In the genomic region with DNA sequence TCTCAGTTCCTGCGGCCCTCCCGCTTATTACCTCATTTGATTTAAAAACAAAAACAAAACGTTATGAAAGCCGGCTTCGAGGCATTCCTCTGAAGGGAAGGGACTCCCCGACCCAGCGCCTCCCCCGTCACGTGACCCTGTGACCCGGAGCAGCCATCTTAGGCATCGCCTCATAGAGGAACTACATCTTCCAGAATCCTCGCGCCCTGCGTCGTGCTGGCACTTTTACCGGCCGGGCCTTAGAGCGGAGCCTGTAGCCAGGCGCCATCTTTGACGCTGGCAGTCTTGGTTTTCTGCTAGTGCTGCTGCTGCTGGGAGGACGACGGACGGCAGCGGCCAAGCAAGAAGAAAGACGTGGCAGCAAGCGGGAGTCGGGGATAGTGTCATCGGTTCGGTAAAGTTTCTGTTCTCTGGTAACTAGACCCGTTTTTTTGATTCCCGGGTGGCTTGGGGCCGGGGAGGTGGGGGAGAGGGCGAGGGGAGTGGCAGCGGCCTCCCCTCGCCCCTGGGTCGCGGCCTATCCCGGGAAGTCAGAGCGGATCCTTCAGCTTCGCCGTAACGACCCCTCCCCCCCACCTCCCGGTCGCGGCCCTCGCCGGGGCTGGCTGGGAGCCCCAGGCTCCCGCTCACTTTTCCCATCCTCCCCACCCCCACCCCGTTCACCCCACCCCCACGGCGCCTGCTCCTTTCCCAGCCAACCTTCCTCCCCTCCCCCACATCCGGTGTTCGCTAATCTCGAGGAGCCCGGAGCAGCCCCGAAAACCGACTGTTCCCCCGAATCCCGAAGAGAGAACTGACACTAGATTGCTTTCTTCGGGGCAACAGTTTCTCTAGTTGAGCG, we compare ENCODE assay signal across 1 cellular context.
A peak's percentile ranks its signal among the peaks of the same experiment; 100 is the strongest.
TF ChIP-seq lines count a peak whose summit lies in the region.

A gene with protein sequence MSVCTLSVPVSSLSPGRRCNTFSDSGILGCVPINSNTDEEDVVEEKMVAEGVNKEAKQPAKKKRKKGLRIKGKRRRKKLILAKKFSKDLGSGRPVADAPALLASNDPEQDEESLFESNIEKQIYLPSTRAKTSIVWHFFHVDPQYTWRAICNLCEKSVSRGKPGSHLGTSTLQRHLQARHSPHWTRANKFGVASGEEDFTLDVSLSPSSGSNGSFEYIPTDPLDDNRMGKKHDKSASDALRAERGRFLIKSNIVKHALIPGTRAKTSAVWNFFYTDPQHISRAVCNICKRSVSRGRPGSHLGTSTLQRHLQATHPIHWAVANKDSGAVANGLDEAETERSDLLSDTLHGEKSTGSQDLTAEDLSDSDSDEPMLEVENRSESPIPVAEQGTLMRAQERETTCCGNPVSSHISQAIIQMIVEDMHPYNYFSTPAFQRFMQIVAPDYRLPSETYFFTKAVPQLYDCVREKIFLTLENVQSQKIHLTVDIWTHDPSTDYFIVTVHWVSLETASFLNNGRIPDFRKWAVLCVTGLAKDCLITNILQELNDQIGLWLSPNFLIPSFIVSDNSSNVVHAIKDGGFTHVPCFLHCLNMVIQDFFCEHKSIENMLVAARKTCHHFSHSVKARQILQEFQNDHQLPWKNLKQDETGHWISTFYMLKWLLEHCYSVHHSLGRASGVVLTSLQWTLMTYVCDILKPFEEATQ (N-terminal part only) (plus strand): TSS at position 242 of the 841 bp plus-strand sequence. CDS start 1,900 bp downstream, outside the sequence.
Gene ZC3H11A (plus strand): TSS at position 242 of the 841 bp plus-strand sequence. CDS start 21,448 bp downstream, outside the sequence.

TF ChIP-seq in K562, 482 proteins besides CTCF, POLR2A, EP300 and RAD21 (continued from another document and continues in another):
- TF ChIP-seq, protein P1, sequence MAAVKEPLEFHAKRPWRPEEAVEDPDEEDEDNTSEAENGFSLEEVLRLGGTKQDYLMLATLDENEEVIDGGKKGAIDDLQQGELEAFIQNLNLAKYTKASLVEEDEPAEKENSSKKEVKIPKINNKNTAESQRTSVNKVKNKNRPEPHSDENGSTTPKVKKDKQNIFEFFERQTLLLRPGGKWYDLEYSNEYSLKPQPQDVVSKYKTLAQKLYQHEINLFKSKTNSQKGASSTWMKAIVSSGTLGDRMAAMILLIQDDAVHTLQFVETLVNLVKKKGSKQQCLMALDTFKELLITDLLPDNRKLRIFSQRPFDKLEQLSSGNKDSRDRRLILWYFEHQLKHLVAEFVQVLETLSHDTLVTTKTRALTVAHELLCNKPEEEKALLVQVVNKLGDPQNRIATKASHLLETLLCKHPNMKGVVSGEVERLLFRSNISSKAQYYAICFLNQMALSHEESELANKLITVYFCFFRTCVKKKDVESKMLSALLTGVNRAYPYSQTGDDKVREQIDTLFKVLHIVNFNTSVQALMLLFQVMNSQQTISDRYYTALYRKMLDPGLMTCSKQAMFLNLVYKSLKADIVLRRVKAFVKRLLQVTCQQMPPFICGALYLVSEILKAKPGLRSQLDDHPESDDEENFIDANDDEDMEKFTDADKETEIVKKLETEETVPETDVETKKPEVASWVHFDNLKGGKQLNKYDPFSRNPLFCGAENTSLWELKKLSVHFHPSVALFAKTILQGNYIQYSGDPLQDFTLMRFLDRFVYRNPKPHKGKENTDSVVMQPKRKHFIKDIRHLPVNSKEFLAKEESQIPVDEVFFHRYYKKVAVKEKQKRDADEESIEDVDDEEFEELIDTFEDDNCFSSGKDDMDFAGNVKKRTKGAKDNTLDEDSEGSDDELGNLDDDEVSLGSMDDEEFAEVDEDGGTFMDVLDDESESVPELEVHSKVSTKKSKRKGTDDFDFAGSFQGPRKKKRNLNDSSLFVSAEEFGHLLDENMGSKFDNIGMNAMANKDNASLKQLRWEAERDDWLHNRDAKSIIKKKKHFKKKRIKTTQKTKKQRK (IDR thresholded peaks at IDR 0.05; ENCODE audit: borderline replicate concordance, low read depth, low read length) = no peak
- TF ChIP-seq ZNF354B (CRISPR knock-in tag; IDR thresholded peaks at IDR 0.05) (no peak), ZNF695 (CRISPR knock-in tag; IDR thresholded peaks at IDR 0.05) (no peak), FOXK2 (conservative IDR thresholded peaks at IDR 0.05 in 1 of 2, IDR thresholded peaks at IDR 0.05 in 1 of 2; ENCODE audit: low read depth in 2 of 2) (peak; percentile 77 to 89; a peak in 3 of 4 replicates), FUS (optimal IDR thresholded peaks at IDR 0.05; ENCODE audit: low read depth, low read length) (no peak), TBL1XR1 (IDR thresholded peaks at IDR 0.05; ENCODE audit: low read length in 2 of 2) (peak; percentile 39 to 64; a peak in 2 of 4 replicates), XRCC3 (IDR thresholded peaks at IDR 0.05) (no peak), ZFX (CRISPR knock-in tag; IDR thresholded peaks at IDR 0.05) (peak; percentile 95), ZNF668 (CRISPR knock-in tag; IDR thresholded peaks at IDR 0.05) (no peak), BDP1 (IDR thresholded peaks at IDR 0.05; ENCODE audit: insufficient read depth, insufficient read length) (no peak), EGR1 (conservative IDR thresholded peaks at IDR 0.05) (peak; percentile 53; the same call in 1 of the 2 replicates), JUNB (CRISPR knock-in tag; conservative IDR thresholded peaks at IDR 0.05) (no peak), ZNF592 (IDR thresholded peaks at IDR 0.05) (peak; percentile 26), ERF (CRISPR knock-in tag; IDR thresholded peaks at IDR 0.05) (peak; percentile 62; the same call in 1 of the 2 replicates), GABPB1 (CRISPR knock-in tag; IDR thresholded peaks at IDR 0.05) (peak; percentile 77), PKNOX1 (IDR thresholded peaks at IDR 0.05) (no peak), NR2C1 (IDR thresholded peaks at IDR 0.05) (peak; percentile 96), NR2C1 (tag; IDR thresholded peaks at IDR 0.05) (peak; percentile 98), KLF10 (CRISPR knock-in tag; IDR thresholded peaks at IDR 0.05) (no peak), ARID3B (CRISPR knock-in tag; IDR thresholded peaks at IDR 0.05; ENCODE audit: borderline replicate concordance) (no peak), POLR2B (IDR thresholded peaks at IDR 0.05; ENCODE audit: low read depth, partially characterized antibody) (peak; percentile 88), ZNF444 (CRISPR knock-in tag; IDR thresholded peaks at IDR 0.05) (no peak), TAF1 (IDR thresholded peaks at IDR 0.05; ENCODE audit: control insufficient read depth, extremely low read depth, insufficient read depth, low read length, severe bottlenecking) (peak; percentile 87), PHF21A (IDR thresholded peaks at IDR 0.05; ENCODE audit: borderline replicate concordance, low read depth) (peak; percentile 54; the same call in 1 of the 2 replicates), HMGXB4 (CRISPR knock-in tag; IDR thresholded peaks at IDR 0.05) (no peak; the same call in 1 of the 2 replicates), ZNF347 (CRISPR knock-in tag; IDR thresholded peaks at IDR 0.05; ENCODE audit: low read depth) (no peak), FOXJ2 (tag; IDR thresholded peaks at IDR 0.05) (peak; percentile 43; the same call in 1 of the 2 replicates), CBFA2T3 (IDR thresholded peaks at IDR 0.05) (peak; percentile 49; the same call in 1 of the 2 replicates), PTBP1 (IDR thresholded peaks at IDR 0.05; ENCODE audit: low read depth, low read length) (no peak), TOE1 (IDR thresholded peaks at IDR 0.05; ENCODE audit: borderline replicate concordance) (peak; percentile 100), TOE1 (CRISPR knock-in tag; IDR thresholded peaks at IDR 0.05; ENCODE audit: borderline replicate concordance, low read depth) (no peak), ZBTB7A (IDR thresholded peaks at IDR 0.05; ENCODE audit: borderline replicate concordance, control insufficient read depth, low read depth, low read length) (peak; percentile 74; the same call in 1 of the 2 replicates), ZNF561 (CRISPR knock-in tag; conservative IDR thresholded peaks at IDR 0.05) (0 out of 2 replicates have a peak, but pooled peaks have one; percentile 49), L3MBTL2 (IDR thresholded peaks at IDR 0.05) (peak; percentile 99), FOXP1 (CRISPR knock-in tag; IDR thresholded peaks at IDR 0.05) (no peak), ZNF124 (CRISPR knock-in tag; IDR thresholded peaks at IDR 0.05) (no peak), SMARCA4 (IDR thresholded peaks at IDR 0.05) (peak; percentile 49; the same call in 1 of the 2 replicates), SMARCA5 (IDR thresholded peaks at IDR 0.05) (no peak)
- TF ChIP-seq, protein P2, sequence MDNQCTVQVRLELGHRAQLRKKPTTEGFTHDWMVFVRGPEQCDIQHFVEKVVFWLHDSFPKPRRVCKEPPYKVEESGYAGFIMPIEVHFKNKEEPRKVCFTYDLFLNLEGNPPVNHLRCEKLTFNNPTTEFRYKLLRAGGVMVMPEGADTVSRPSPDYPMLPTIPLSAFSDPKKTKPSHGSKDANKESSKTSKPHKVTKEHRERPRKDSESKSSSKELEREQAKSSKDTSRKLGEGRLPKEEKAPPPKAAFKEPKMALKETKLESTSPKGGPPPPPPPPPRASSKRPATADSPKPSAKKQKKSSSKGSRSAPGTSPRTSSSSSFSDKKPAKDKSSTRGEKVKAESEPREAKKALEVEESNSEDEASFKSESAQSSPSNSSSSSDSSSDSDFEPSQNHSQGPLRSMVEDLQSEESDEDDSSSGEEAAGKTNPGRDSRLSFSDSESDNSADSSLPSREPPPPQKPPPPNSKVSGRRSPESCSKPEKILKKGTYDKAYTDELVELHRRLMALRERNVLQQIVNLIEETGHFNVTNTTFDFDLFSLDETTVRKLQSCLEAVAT (IDR thresholded peaks at IDR 0.05) = no peak
- TF ChIP-seq, protein P3, sequence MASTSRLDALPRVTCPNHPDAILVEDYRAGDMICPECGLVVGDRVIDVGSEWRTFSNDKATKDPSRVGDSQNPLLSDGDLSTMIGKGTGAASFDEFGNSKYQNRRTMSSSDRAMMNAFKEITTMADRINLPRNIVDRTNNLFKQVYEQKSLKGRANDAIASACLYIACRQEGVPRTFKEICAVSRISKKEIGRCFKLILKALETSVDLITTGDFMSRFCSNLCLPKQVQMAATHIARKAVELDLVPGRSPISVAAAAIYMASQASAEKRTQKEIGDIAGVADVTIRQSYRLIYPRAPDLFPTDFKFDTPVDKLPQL (IDR thresholded peaks at IDR 0.05; ENCODE audit: extremely low read depth, insufficient read length) = no peak
